In the genomic region with DNA sequence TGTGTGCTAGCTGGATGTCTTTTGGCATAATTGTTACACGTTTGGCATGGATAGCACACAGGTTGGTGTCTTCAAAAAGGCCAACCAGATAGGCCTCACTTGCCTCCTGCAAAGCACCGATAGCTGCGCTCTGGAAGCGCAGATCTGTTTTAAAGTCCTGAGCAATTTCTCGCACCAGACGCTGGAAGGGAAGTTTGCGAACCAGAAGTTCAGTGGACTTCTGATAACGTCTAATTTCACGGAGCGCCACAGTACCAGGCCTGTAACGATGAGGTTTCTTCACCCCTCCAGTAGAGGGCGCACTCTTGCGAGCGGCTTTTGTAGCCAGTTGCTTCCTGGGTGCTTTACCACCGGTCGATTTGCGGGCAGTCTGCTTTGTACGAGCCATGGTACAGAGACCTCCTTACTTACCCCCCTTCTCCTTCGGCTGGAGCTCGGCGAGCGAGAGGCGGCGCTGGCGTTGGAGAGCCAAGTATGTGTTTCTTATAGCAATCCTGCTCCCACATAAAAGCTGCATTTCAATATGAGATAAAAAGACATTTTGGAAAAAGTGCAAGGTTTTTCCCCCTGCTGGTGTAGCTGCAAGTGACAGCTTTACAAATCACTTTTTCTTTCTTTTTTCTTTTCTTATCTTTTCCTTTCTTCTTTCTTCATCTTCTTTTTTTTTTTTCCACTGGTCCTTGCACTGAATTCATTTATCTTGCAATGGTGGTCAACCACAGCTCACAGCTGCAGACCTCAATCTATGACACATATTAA, we compare ENCODE assay signal across 7 cellular contexts. TPM values are rescaled to one million over a fixed set of nuclear protein-coding genes. Genes with fewer than 3 reads are reported as not detected.
A peak's percentile ranks its signal among the peaks of the same experiment; 100 is the strongest.
DNase-seq lines count a peak whose midpoint lies in the region; ATAC-seq, FAIRE-seq and TF ChIP-seq lines count a peak whose summit lies in the region.
"Not testable (repeated sequence)": the region's sequence is repeated elsewhere in the genome, so short reads cannot be mapped to it uniquely, and the experiment has no call there.

No MANE protein-coding gene starts in this region.

- ATAC-seq in PC-3, HepG2: not testable (repeated sequence)

- POLR2A ChIA-PET in Caco-2 (lab: Charles Lee): not testable (repeated sequence)
- POLR2A ChIA-PET in PC-3 (lab: Charles Lee; ENCODE audit: unreplicated experiment): interaction anchor here (0.6 kb wide), 1 partner anchor 47 kb away, joined by 3 read pairs; no protein-coding TSS in a partner anchor
- POLR2A ChIA-PET in HepG2 (lab: Yijun Ruan, JAX): interaction anchor here (0.6 to 1.1 kb wide), 2 partner anchors 9 to 33 kb away, joined by 4 to 5 read pairs; a partner anchor contains a TSS

- not testable (repeated sequence) for H3K36me3 ChIP-seq in Caco-2 (ENCODE audit: control insufficient read depth, insufficient read depth, low read length); PC-3 (ENCODE audit: low read depth, low read length)
- peaks cover 14 to 80% of the 10 kb centered on the region in 2 experiments for H3K36me3 ChIP-seq in HepG2 (replicated peaks in 1 of 2; ENCODE audit: control insufficient read depth in 1 of 2, insufficient read depth in 2 of 2, low read length in 2 of 2)

- in situ Hi-C loops in astrocyte of the cerebellum (cut with HindIII; ENCODE audit: low sequenced_read_pairs); HepG2 (cut with HindIII; ENCODE audit: extremely low pct_ligation_motif_present, low pct_unique_long_range_greater_than_20kb): not testable (repeated sequence)

- not testable (repeated sequence) for TF ChIP-seq RAD21 in HepG2 (CRISPR knock-in tag; IDR thresholded peaks at IDR 0.05)

- intact Hi-C loops in Caco-2 (cut with micrococcal nuclease; ENCODE audit: unreplicated experiment); PC-3 (cut with micrococcal nuclease); HepG2 (cut with micrococcal nuclease; ENCODE audit: unreplicated experiment): not testable (repeated sequence)

- not testable (repeated sequence) for DNase-seq in Caco-2; HFF-Myc (ENCODE audit: extremely low read depth, low read depth); PC-3; astrocyte of the cerebellum (ENCODE audit: low read depth); epithelial cell of proximal tubule (ENCODE audit: low read depth); HepG2 (ENCODE audit: low spot score); osteocyte (ENCODE audit: extremely low spot score, unreplicated experiment)

- not testable (repeated sequence) for H3K9me3 Mint-ChIP-seq in Caco-2 (ENCODE audit: unreplicated experiment)
- peaks cover 12% of the 10 kb centered on the region for H3K9me3 Mint-ChIP-seq in osteocyte (ENCODE audit: unreplicated experiment)

- not testable (repeated sequence) for H3F3A ChIP-seq in PC-3 (ENCODE audit: low read length, unreplicated experiment)

- H3K4me1 ChIP-seq in Caco-2 (peaks cover 31% of the 10 kb centered on the region), HepG2 (ENCODE audit: insufficient read depth, low read length) (peaks cover 28% of the 10 kb centered on the region)
- not testable (repeated sequence) for H3K4me1 ChIP-seq in PC-3 (ENCODE audit: insufficient read depth, low read length)

- H3K4me3 Mint-ChIP-seq in Caco-2 (ENCODE audit: unreplicated experiment); osteocyte (ENCODE audit: unreplicated experiment): not testable (repeated sequence)

- not testable (repeated sequence) for H3K27me3 ChIP-seq in Caco-2 (replicated peaks; ENCODE audit: control insufficient read depth, insufficient read depth, low read length); PC-3 (ENCODE audit: low read length); HepG2 (ENCODE audit: control insufficient read depth in 1 of 2, insufficient read depth in 2 of 2, low read length in 2 of 2)

- BruUV-seq in Caco-2 (replicated peaks; lab: Mats Ljungman, UMichigan); PC-3 (replicated peaks; lab: Mats Ljungman, UMichigan); HepG2 (replicated peaks; lab: Mats Ljungman, UMichigan): not testable (repeated sequence)

- peaks cover 54% of the 10 kb centered on the region for H3K36me3 Mint-ChIP-seq in Caco-2 (ENCODE audit: insufficient read depth, unreplicated experiment)
- peaks cover 21% of the 10 kb centered on the region for H3K36me3 Mint-ChIP-seq in osteocyte (ENCODE audit: unreplicated experiment)

- not testable (repeated sequence) for H3K9me3 ChIP-seq in Caco-2; PC-3 (ENCODE audit: low read length); HepG2 (ENCODE audit: low read length)

- H3K9me2 ChIP-seq in PC-3 (replicated peaks; ENCODE audit: low read length): not testable (repeated sequence)

- H3K27me3 Mint-ChIP-seq in Caco-2 (ENCODE audit: insufficient read depth, unreplicated experiment); osteocyte (ENCODE audit: unreplicated experiment): not testable (repeated sequence)

- not testable (repeated sequence) for H4K20me1 ChIP-seq in PC-3 (ENCODE audit: low read length); HepG2 (ENCODE audit: insufficient read depth, low read length)

- not testable (repeated sequence) for H3K4me2 ChIP-seq in PC-3 (ENCODE audit: low read length); HepG2 (ENCODE audit: low read depth, low read length)

- TF ChIP-seq CTCF in Caco-2 (IDR thresholded peaks at IDR 0.05; ENCODE audit: insufficient read depth in 1 of 2, low read depth in 1 of 2, low read length in 1 of 2, severe bottlenecking in 1 of 2, unreplicated experiment in 1 of 2) (peak in 1 of 2 experiments; percentile 35), HFF-Myc (IDR thresholded peaks at IDR 0.05; ENCODE audit: low read depth, low read length, missing control alignments) (peak; percentile 8), PC-3 (conservative IDR thresholded peaks at IDR 0.05; ENCODE audit: low read depth, low read length) (peak; percentile 20; the same call in 1 of the 2 replicates), astrocyte of the cerebellum (IDR thresholded peaks at IDR 0.05; ENCODE audit: low read depth, low read length, missing control alignments) (peak; percentile 35), epithelial cell of proximal tubule (conservative IDR thresholded peaks at IDR 0.05; ENCODE audit: low read depth, low read length) (peak; percentile 31), osteocyte (IDR thresholded peaks at IDR 0.05) (peak; percentile 16)
- TF ChIP-seq CTCF in HepG2 (CRISPR knock-in tag; IDR thresholded peaks at IDR 0.05): not testable (repeated sequence)

- H3K27ac Mint-ChIP-seq in Caco-2 (ENCODE audit: unreplicated experiment): peak overlapping the region; percentile 50
- H3K27ac Mint-ChIP-seq in osteocyte (ENCODE audit: unreplicated experiment): not testable (repeated sequence)

- H3K79me2 ChIP-seq in PC-3 (ENCODE audit: low read length): not testable (repeated sequence)
- peaks cover 48% of the 10 kb centered on the region for H3K79me2 ChIP-seq in HepG2 (ENCODE audit: insufficient read depth, low read length)

- H3K4me3 ChIP-seq in Caco-2 (ENCODE audit: low read depth, low read length); HFF-Myc (replicated peaks; ENCODE audit: low read depth, low read length); PC-3 (ENCODE audit: low read length); astrocyte of the cerebellum (ENCODE audit: low read depth, low read length); epithelial cell of proximal tubule (ENCODE audit: low read depth, low read length); HepG2 (replicated peaks in 1 of 3; ENCODE audit: insufficient read depth in 1 of 3, low read depth in 2 of 3, low read length in 3 of 3): not testable (repeated sequence)

- H3K4me1 Mint-ChIP-seq in Caco-2 (ENCODE audit: low read depth, unreplicated experiment): peaks cover 20% of the 10 kb centered on the region
- H3K4me1 Mint-ChIP-seq in osteocyte (ENCODE audit: unreplicated experiment): not testable (repeated sequence)

- TF ChIP-seq EP300 in HepG2 (IDR thresholded peaks at IDR 0.05; ENCODE audit: low read depth in 2 of 2, low read length in 2 of 2); HepG2 (CRISPR knock-in tag; IDR thresholded peaks at IDR 0.05; ENCODE audit: borderline replicate concordance): not testable (repeated sequence)

- 97% methylated on average over 5 of the region's 25 CpGs for WGBS in HepG2 (ENCODE audit: low lambda C conversion rate)

- TF ChIP-seq POLR2A in HepG2 (IDR thresholded peaks at IDR 0.05; ENCODE audit: insufficient read depth in 1 of 2, low read depth in 2 of 2, low read length in 2 of 2): not testable (repeated sequence)

- FAIRE-seq in HepG2 (lab: Jason Lieb, UNC): not testable (repeated sequence)

- H3K27ac ChIP-seq in PC-3 (ENCODE audit: low read length); HepG2 (ENCODE audit: extremely low read length, insufficient read depth, low read length): not testable (repeated sequence)

- CTCF ChIA-PET in Caco-2 (lab: Charles Lee): interaction anchor here (0.7 to 1.2 kb wide), 5 partner anchors 12 to 531 kb away, joined by 3 to 8 read pairs (median 4); a partner anchor contains a TSS
- CTCF ChIA-PET in PC-3 (lab: Charles Lee): interaction anchor here (0.7 kb wide), 1 partner anchor 45 kb away, joined by 5 read pairs; no protein-coding TSS in a partner anchor
- CTCF ChIA-PET in HepG2 (lab: Yijun Ruan, JAX; ENCODE audit: low intra/inter-chr PET ratio, low total read pairs): interaction anchor here (1.1 kb wide), 1 partner anchor 42 kb away, joined by 5 read pairs; no protein-coding TSS in a partner anchor

- not testable (repeated sequence) for H3K9ac ChIP-seq in PC-3 (ENCODE audit: low read length); HepG2 (ENCODE audit: insufficient read depth, low read depth, low read length)

- H2AFZ ChIP-seq in PC-3 (ENCODE audit: low read length); HepG2 (ENCODE audit: low read length): not testable (repeated sequence)

RNA-seq across cellular contexts. Expression of a gene that starts 32.7 kb away (rescaled TPM):
- 81.7 and 88.4 TPM in 2 replicates for total RNA-seq in Caco-2 (2022)
- 31.6 and 39.0 TPM in 2 replicates for total RNA-seq in PC-3 (2014; rRNA removed)
- total RNA-seq in epithelial cell of proximal tubule: 56.7 and 66.3 TPM in 2 replicates
- total RNA-seq in HepG2 (2016; rRNA removed; fragmentation: Illumina TruSeq; extraction: Trizol): 120 and 205 TPM in 2 replicates
- total RNA-seq in HepG2 (2016; cell fraction: cytosol; rRNA removed; fragmentation: Illumina TruSeq; extraction: Trizol; ENCODE audit: low read depth): 66.9 and 76.7 TPM in 2 replicates
- total RNA-seq in HepG2 (2016; cell fraction: insoluble cytoplasmic fraction; rRNA removed; fragmentation: Illumina TruSeq; extraction: Trizol): 124 and 205 TPM in 2 replicates
- 50.8 and 53.3 TPM in 2 replicates for total RNA-seq in HepG2 (2016; cell fraction: membrane; rRNA removed; fragmentation: Illumina TruSeq; extraction: Trizol)
- total RNA-seq in HepG2 (2016; cell fraction: nucleus; rRNA removed; fragmentation: Illumina TruSeq; extraction: Trizol): 168 and 186 TPM in 2 replicates
- polyA plus RNA-seq in HepG2 (2011; rRNA removed): 312 and 416 TPM in 2 replicates
- 312 and 476 TPM in 2 replicates for polyA plus RNA-seq in HepG2 (2011; cell fraction: cytosol; rRNA removed)
- polyA plus RNA-seq in HepG2 (2011; cell fraction: nucleus; rRNA removed): 137 and 177 TPM in 2 replicates
- 293 and 426 TPM in 2 replicates for polyA plus RNA-seq in HepG2 (2012)
- 57.8 and 59.6 TPM in 2 replicates for polyA plus RNA-seq in HepG2 (2016; cell fraction: cytosol; fragmentation: Illumina TruSeq; extraction: Trizol; ENCODE audit: low read depth)
- polyA plus RNA-seq in HepG2 (2016; cell fraction: insoluble cytoplasmic fraction; fragmentation: Illumina TruSeq; extraction: Trizol; ENCODE audit: low read depth): 132 and 154 TPM in 2 replicates
- polyA plus RNA-seq in HepG2 (2016; cell fraction: membrane; fragmentation: Illumina TruSeq; extraction: Trizol; ENCODE audit: low read depth): 49.5 and 55.2 TPM in 2 replicates
- 282 and 318 TPM in 2 replicates for polyA plus RNA-seq in HepG2 (2016; cell fraction: nucleus; fragmentation: Illumina TruSeq; extraction: Trizol; ENCODE audit: insufficient read depth, low read depth)
- polyA minus RNA-seq in HepG2 (2011; rRNA and poly(A)+ RNA removed; ENCODE audit: low replicate concordance): 18.4 and 54.7 TPM in 2 replicates
- polyA minus RNA-seq in HepG2 (2011; cell fraction: cytosol; rRNA and poly(A)+ RNA removed): 93.2 and 100 TPM in 2 replicates
- polyA minus RNA-seq in HepG2 (2011; cell fraction: nucleus; rRNA and poly(A)+ RNA removed): 263 and 286 TPM in 2 replicates
- total RNA-seq in osteocyte: 29.2 and 29.9 TPM in 2 replicates
